ENCODE assay signal across 8 cellular contexts in genomic region chr3:191328963-191329653, GRCh38. TPM values are rescaled to one million over a fixed set of nuclear protein-coding genes. Genes with fewer than 3 reads are reported as not detected.
DNase-seq lines count a peak whose midpoint lies in the region; ATAC-seq and TF ChIP-seq lines count a peak whose summit lies in the region.

TSS of gene CCDC50 (plus strand) at chr3:191329394. CDS start at chr3:191329675, 281 bp downstream.

- intact Hi-C loops in vagina (cut with DNase I), result no loop called here

- H3K9me3 Mint-ChIP-seq in activated naive CD4-positive, alpha-beta T cell treated with anti-CD3 and anti-CD28 coated beads, Interleukin-2, amount 50 U/mL, for 72 hours, result peaks cover 0 to 4% of the 10 kb centered on the region in 2 donors

- peak within 1 kb of the TSS; percentile 75 for H2AFZ ChIP-seq in neuron (ENCODE audit: low read depth, low read length)

- H3K27me3 ChIP-seq in neuron (ENCODE audit: insufficient read depth, low read length) (no peaks in the 10 kb centered on the region), vagina (no peaks in the 10 kb centered on the region)

- H3K9me3 ChIP-seq in neuron (ENCODE audit: low read length), result no peaks in the 10 kb centered on the region
- no peaks in the 10 kb centered on the region for H3K9me3 ChIP-seq in vagina

- DNase-seq in GM04504 (ENCODE audit: low read depth) (peak; percentile 41), H4 (ENCODE audit: low spot score) (peak; percentile 77), Kasumi-1 (lab: John Stamatoyannopoulos, UW) (peak; percentile 17 to 33), RPMI8226 (peak; percentile 90), globus pallidus (ENCODE audit: low spot score) (peak; percentile 74), vagina (ENCODE audit: extremely low spot score in 2 of 2) (no peak)
- DNase-seq in activated naive CD4-positive, alpha-beta T cell treated with anti-CD3 and anti-CD28 coated beads, Interleukin-2, amount 50 U/mL, for 72 hours (ENCODE audit: low spot score in 2 of 2), result peak in 1 of 2 donors; percentile 15

- ATAC-seq in activated naive CD4-positive, alpha-beta T cell treated with anti-CD3 and anti-CD28 coated beads, Interleukin-2, amount 50 U/mL, for 72 hours, result peak; percentile 69 to 74

- H3K36me3 ChIP-seq in neuron (ENCODE audit: insufficient read depth, low read length) (no peaks in the 10 kb centered on the region), vagina (no peaks in the 10 kb centered on the region)

- no peak for TF ChIP-seq POLR2A in vagina (IDR thresholded peaks at IDR 0.05)

- H3K4me1 ChIP-seq in neuron (ENCODE audit: insufficient read depth, low read length) (peaks cover 22% of the 10 kb centered on the region), vagina (peaks cover 34% of the 10 kb centered on the region)

- H3K36me3 Mint-ChIP-seq in activated naive CD4-positive, alpha-beta T cell treated with anti-CD3 and anti-CD28 coated beads, Interleukin-2, amount 50 U/mL, for 72 hours, result peaks cover 12 to 17% of the 10 kb centered on the region in 2 donors

- H3K27ac Mint-ChIP-seq in activated naive CD4-positive, alpha-beta T cell treated with anti-CD3 and anti-CD28 coated beads, Interleukin-2, amount 50 U/mL, for 72 hours, result peak within 1 kb of the TSS in 1 of 2 donors; percentile 39

- peak within 1 kb of the TSS; percentile 75 for H3K4me3 ChIP-seq in neuron (ENCODE audit: low read length)
- peak within 1 kb of the TSS; percentile 74 to 82 for H3K4me3 ChIP-seq in vagina

- no peak for TF ChIP-seq CTCF in vagina (IDR thresholded peaks at IDR 0.05)

- peak within 1 kb of the TSS; percentile 92 for H3K27ac ChIP-seq in vagina

RNA-seq across cellular contexts. Expression of gene CCDC50, which starts in this region (rescaled TPM):
- 106 and 121 TPM in 2 replicates for total RNA-seq in H4 (2014; rRNA removed; shearing (Covaris generic))
- total RNA-seq in activated naive CD4-positive, alpha-beta T cell treated with anti-CD3 and anti-CD28 coated beads, Interleukin-2, amount 50 U/mL, for 72 hours, result 10 to 100 TPM in 1 of 2 donors, 1 to 10 TPM in 1; 5.6 to 10.9 TPM
- 58.7 TPM for total RNA-seq in vagina

Comparison
In these comparisons a context has a peak if more than half of its experiments do, and no peak if none do; other contexts are left out.
1. DNase-seq: peak in GM04504 (single experiment), H4 (single experiment), Kasumi-1 (2 of 2), RPMI8226 (single experiment) and globus pallidus (single experiment); none in vagina (0 of 2).